ENCODE assay signal across 11 cellular contexts in genomic region chr4:3122081-3122563, GRCh38. TPM values are rescaled to one million over a fixed set of nuclear protein-coding genes. Genes with fewer than 3 reads are reported as not detected.
DNase-seq lines count a peak whose midpoint lies in the region; ATAC-seq lines count a peak whose summit lies in the region.
"Had no signal": no experiment of that assay in that cellular context is flagged by ENCODE, and none has a peak within 500 bp of the region (broad histone marks: within the 10 kb centered on the region; RNA-seq: fewer than 3 reads in every experiment).

No MANE protein-coding gene starts in this region.

- intact Hi-C loops in right cardiac atrium (cut with DNase I): no loop called here

- peaks cover 5% of the 10 kb centered on the region for H3K4me1 Mint-ChIP-seq in stimulated activated effector memory CD8-positive, alpha-beta T cell treated with anti-CD3 and anti-CD28 coated beads, Interleukin-12 subunit alpha, Interleukin-12 subunit beta, amount 100 ng/mL, for 72 hours

- H3K36me3 Mint-ChIP-seq in activated naive CD4-positive, alpha-beta T cell treated with anti-CD3 and anti-CD28 coated beads, Interleukin-2, amount 50 U/mL, for 72 hours: peaks cover 5 to 17% of the 10 kb centered on the region in 2 donors
- peaks cover 82% of the 10 kb centered on the region for H3K36me3 Mint-ChIP-seq in stimulated activated effector memory CD8-positive, alpha-beta T cell treated with anti-CD3 and anti-CD28 coated beads, Interleukin-12 subunit alpha, Interleukin-12 subunit beta, amount 100 ng/mL, for 72 hours

- no peak overlapping the region for H3K4me3 ChIP-seq in right cardiac atrium (ENCODE audit: low read length)

- no peaks in the 10 kb centered on the region for H3K27me3 ChIP-seq in right cardiac atrium (ENCODE audit: control insufficient read depth, insufficient read depth)

- ATAC-seq in activated CD4-positive, CD25-positive, alpha-beta regulatory T cell treated with anti-CD3 and anti-CD28 coated beads, Interleukin-2, amount 50 U/mL, for 24 hours: peak; percentile 60 to 63
- peak; percentile 67 to 74 for ATAC-seq in activated naive CD4-positive, alpha-beta T cell treated with anti-CD3 and anti-CD28 coated beads, Interleukin-2, amount 50 U/mL, for 72 hours
- peak; percentile 82 to 89 for ATAC-seq in right cardiac atrium
- no peak for ATAC-seq in stimulated activated effector memory CD8-positive, alpha-beta T cell treated with anti-CD3 and anti-CD28 coated beads, Interleukin-12 subunit alpha, Interleukin-12 subunit beta, amount 100 ng/mL, for 72 hours

- peak overlapping the region; percentile 49 for H3K27ac ChIP-seq in right cardiac atrium (ENCODE audit: low read length)
- H3K27ac ChIP-seq: KMS-11 had no signal

- H3K9me3 Mint-ChIP-seq in activated naive CD4-positive, alpha-beta T cell treated with anti-CD3 and anti-CD28 coated beads, Interleukin-2, amount 50 U/mL, for 72 hours: no peaks in the 10 kb centered on the region
- no peaks in the 10 kb centered on the region for H3K9me3 Mint-ChIP-seq in stimulated activated effector memory CD8-positive, alpha-beta T cell treated with anti-CD3 and anti-CD28 coated beads, Interleukin-12 subunit alpha, Interleukin-12 subunit beta, amount 100 ng/mL, for 72 hours

- peak overlapping the region; percentile 65 to 82 for H3K27ac Mint-ChIP-seq in activated naive CD4-positive, alpha-beta T cell treated with anti-CD3 and anti-CD28 coated beads, Interleukin-2, amount 50 U/mL, for 72 hours
- peak overlapping the region; percentile 84 for H3K27ac Mint-ChIP-seq in stimulated activated effector memory CD8-positive, alpha-beta T cell treated with anti-CD3 and anti-CD28 coated beads, Interleukin-12 subunit alpha, Interleukin-12 subunit beta, amount 100 ng/mL, for 72 hours

- 30% methylated on average over 9 of the region's 9 CpGs for WGBS in right cardiac atrium

- peaks cover 4% of the 10 kb centered on the region for H3K4me1 ChIP-seq in right cardiac atrium (ENCODE audit: control insufficient read depth, insufficient read depth, low read length)

- DNase-seq in activated CD4-positive, CD25-positive, alpha-beta regulatory T cell treated with anti-CD3 and anti-CD28 coated beads, Interleukin-2, amount 50 U/mL, for 72 hours: no peak
- DNase-seq in activated naive CD4-positive, alpha-beta T cell treated with anti-CD3 and anti-CD28 coated beads, Interleukin-2, amount 50 U/mL, for 72 hours (ENCODE audit: low spot score in 2 of 2): no peak
- DNase-seq in right cardiac atrium (peak in 1 of 3 donors; percentile 58), NCI-H146 (lab: John Stamatoyannopoulos, UW) (no peak), NCI-H1105 treated with DMSO at 0.1 percent for 48 hours (lab: John Stamatoyannopoulos, UW) (no peak)
- DNase-seq in stimulated activated effector memory CD8-positive, alpha-beta T cell treated with anti-CD3 and anti-CD28 coated beads, Interleukin-12 subunit alpha, Interleukin-12 subunit beta, amount 100 ng/mL, for 72 hours (ENCODE audit: low spot score in 2 of 2): no peak
- no peak for DNase-seq in stimulated activated CD4-positive, alpha-beta T cell treated with anti-CD3 and anti-CD28 coated beads, Interleukin-1b, Interleukin-23, amount 100 ng/mL, for 48 hours
- DNase-seq: ACHN; activated effector memory CD4-positive, alpha-beta T cell treated with anti-CD3 and anti-CD28 coated beads, Interleukin-2, amount 50 U/mL, for 16 hours had no signal

- H3K9me3 ChIP-seq in right cardiac atrium (ENCODE audit: control insufficient read depth, low read length): no peaks in the 10 kb centered on the region

- no peak overlapping the region for H3K4me3 Mint-ChIP-seq in stimulated activated effector memory CD8-positive, alpha-beta T cell treated with anti-CD3 and anti-CD28 coated beads, Interleukin-12 subunit alpha, Interleukin-12 subunit beta, amount 100 ng/mL, for 72 hours

RNA-seq across cellular contexts. Expression of gene HTT, which starts 47.6 kb away (rescaled TPM):
- 100 to 1,000 TPM in 1 of 2 donors, 10 to 100 TPM in 1; 77.8 to 121 TPM for total RNA-seq in activated naive CD4-positive, alpha-beta T cell treated with anti-CD3 and anti-CD28 coated beads, Interleukin-2, amount 50 U/mL, for 72 hours
- 10 to 100 TPM; 19.9 to 25.2 (median 23.4) TPM for total RNA-seq in right cardiac atrium
- polyA plus RNA-seq in right cardiac atrium: 13.0 TPM

RNA-seq across cellular contexts. Expression of gene HTT-AS, which starts 47.8 kb away (rescaled TPM):
- total RNA-seq in activated naive CD4-positive, alpha-beta T cell treated with anti-CD3 and anti-CD28 coated beads, Interleukin-2, amount 50 U/mL, for 72 hours: not detected
- not detected for total RNA-seq in right cardiac atrium
- polyA plus RNA-seq in right cardiac atrium: not detected
